In the genomic region with DNA sequence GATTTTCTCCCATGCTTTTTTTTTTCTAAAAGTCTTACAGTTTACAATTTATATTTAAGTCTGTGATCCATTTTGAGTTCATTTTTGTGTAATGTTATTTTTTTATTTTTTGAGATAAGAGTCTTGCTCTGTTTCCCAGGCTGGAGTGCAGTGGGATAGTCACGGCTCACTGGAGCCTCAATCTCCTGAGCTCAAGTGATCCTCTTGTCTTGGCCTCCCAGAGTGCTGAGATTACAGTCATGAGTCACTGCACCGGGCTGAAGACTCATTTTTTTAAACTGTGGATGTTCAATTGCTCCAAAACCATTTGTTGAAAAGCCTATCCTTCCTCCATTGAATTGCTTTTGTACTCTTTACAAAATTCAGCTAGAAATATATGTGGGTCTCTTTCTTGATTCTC, we compare ENCODE assay signal across 1 cellular context.
TF ChIP-seq lines count a peak whose summit lies in the region.

No MANE protein-coding gene starts in this region.

TF ChIP-seq in K562, 482 proteins besides CTCF, POLR2A, EP300 and RAD21 (continued from another document):
- TF ChIP-seq, protein P1, sequence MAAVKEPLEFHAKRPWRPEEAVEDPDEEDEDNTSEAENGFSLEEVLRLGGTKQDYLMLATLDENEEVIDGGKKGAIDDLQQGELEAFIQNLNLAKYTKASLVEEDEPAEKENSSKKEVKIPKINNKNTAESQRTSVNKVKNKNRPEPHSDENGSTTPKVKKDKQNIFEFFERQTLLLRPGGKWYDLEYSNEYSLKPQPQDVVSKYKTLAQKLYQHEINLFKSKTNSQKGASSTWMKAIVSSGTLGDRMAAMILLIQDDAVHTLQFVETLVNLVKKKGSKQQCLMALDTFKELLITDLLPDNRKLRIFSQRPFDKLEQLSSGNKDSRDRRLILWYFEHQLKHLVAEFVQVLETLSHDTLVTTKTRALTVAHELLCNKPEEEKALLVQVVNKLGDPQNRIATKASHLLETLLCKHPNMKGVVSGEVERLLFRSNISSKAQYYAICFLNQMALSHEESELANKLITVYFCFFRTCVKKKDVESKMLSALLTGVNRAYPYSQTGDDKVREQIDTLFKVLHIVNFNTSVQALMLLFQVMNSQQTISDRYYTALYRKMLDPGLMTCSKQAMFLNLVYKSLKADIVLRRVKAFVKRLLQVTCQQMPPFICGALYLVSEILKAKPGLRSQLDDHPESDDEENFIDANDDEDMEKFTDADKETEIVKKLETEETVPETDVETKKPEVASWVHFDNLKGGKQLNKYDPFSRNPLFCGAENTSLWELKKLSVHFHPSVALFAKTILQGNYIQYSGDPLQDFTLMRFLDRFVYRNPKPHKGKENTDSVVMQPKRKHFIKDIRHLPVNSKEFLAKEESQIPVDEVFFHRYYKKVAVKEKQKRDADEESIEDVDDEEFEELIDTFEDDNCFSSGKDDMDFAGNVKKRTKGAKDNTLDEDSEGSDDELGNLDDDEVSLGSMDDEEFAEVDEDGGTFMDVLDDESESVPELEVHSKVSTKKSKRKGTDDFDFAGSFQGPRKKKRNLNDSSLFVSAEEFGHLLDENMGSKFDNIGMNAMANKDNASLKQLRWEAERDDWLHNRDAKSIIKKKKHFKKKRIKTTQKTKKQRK (IDR thresholded peaks at IDR 0.05; ENCODE audit: borderline replicate concordance, low read depth, low read length): no peak
- TF ChIP-seq MEIS2 (IDR thresholded peaks at IDR 0.05; ENCODE audit: partially characterized antibody): no peak
- TF ChIP-seq, protein P2, sequence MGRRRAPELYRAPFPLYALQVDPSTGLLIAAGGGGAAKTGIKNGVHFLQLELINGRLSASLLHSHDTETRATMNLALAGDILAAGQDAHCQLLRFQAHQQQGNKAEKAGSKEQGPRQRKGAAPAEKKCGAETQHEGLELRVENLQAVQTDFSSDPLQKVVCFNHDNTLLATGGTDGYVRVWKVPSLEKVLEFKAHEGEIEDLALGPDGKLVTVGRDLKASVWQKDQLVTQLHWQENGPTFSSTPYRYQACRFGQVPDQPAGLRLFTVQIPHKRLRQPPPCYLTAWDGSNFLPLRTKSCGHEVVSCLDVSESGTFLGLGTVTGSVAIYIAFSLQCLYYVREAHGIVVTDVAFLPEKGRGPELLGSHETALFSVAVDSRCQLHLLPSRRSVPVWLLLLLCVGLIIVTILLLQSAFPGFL (CRISPR knock-in tag; IDR thresholded peaks at IDR 0.05): no peak
- peak; percentile 51 to 57; a peak in 2 of 4 replicates for TF ChIP-seq KDM1A (IDR thresholded peaks at IDR 0.05)
- TF ChIP-seq ARID1B (IDR thresholded peaks at IDR 0.05): peak; percentile 29; the same call in 1 of the 2 replicates
- TF ChIP-seq TAL1 (IDR thresholded peaks at IDR 0.05): no peak
- no peak for TF ChIP-seq NR2F6 (CRISPR knock-in tag; IDR thresholded peaks at IDR 0.05)
- no peak for TF ChIP-seq FIP1L1 (IDR thresholded peaks at IDR 0.05; ENCODE audit: low read depth, low read length, poor library complexity, severe bottlenecking)
- TF ChIP-seq, protein P3, sequence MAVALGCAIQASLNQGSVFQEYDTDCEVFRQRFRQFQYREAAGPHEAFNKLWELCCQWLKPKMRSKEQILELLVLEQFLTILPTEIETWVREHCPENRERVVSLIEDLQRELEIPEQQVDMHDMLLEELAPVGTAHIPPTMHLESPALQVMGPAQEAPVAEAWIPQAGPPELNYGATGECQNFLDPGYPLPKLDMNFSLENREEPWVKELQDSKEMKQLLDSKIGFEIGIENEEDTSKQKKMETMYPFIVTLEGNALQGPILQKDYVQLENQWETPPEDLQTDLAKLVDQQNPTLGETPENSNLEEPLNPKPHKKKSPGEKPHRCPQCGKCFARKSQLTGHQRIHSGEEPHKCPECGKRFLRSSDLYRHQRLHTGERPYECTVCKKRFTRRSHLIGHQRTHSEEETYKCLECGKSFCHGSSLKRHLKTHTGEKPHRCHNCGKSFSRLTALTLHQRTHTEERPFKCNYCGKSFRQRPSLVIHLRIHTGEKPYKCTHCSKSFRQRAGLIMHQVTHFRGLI (CRISPR knock-in tag; IDR thresholded peaks at IDR 0.05): no peak
- no peak for TF ChIP-seq DIDO1 (tag; IDR thresholded peaks at IDR 0.05; ENCODE audit: low read depth)
- TF ChIP-seq CBFA2T3 (IDR thresholded peaks at IDR 0.05): peak; percentile 51; the same call in 1 of the 2 replicates
- 0 out of 2 replicates have a peak, but pooled peaks have one; percentile 8 for TF ChIP-seq JUND (IDR thresholded peaks at IDR 0.05; ENCODE audit: borderline replicate concordance, low read depth, low read length)
- no peak for TF ChIP-seq JUND (tag; IDR thresholded peaks at IDR 0.05; ENCODE audit: borderline replicate concordance, low read depth, low read length)
- no peak for TF ChIP-seq ZNF324 (CRISPR knock-in tag; IDR thresholded peaks at IDR 0.05)
TF ChIP-seq in K562: peak in this region for 5.
